In genomic region chr17:76492989-76493501, GRCh38 we compare ENCODE assay signal across 8 cellular contexts. TPM values are rescaled to one million over a fixed set of nuclear protein-coding genes. Genes with fewer than 3 reads are reported as not detected.
DNase-seq lines count a peak whose midpoint lies in the region; ATAC-seq, FAIRE-seq and TF ChIP-seq lines count a peak whose summit lies in the region.

No MANE protein-coding gene starts in this region.

- H3K36me3 Mint-ChIP-seq in stimulated activated effector memory CD8-positive, alpha-beta T cell treated with anti-CD3 and anti-CD28 coated beads, Interleukin-12 subunit alpha, Interleukin-12 subunit beta, amount 100 ng/mL, for 72 hours = peaks cover 31% of the 10 kb centered on the region

- peaks cover 18 to 93% of the 10 kb centered on the region in 2 donors for H3K4me1 ChIP-seq in left lung

- H3K4me3 Mint-ChIP-seq in stimulated activated effector memory CD8-positive, alpha-beta T cell treated with anti-CD3 and anti-CD28 coated beads, Interleukin-12 subunit alpha, Interleukin-12 subunit beta, amount 100 ng/mL, for 72 hours = peak overlapping the region; percentile 91

- no peak for FAIRE-seq in bronchial epithelial cell (lab: Jason Lieb, UNC)

- peak overlapping the region; percentile 80 to 97 for H3K27ac ChIP-seq in left lung

- DNase-seq in activated CD4-positive, alpha-beta T cell treated with anti-CD3 and anti-CD28 coated beads for 4 hours = peak; percentile 23 to 37
- no peak for DNase-seq in activated CD4-positive, alpha-beta T cell treated with anti-CD3 and anti-CD28 coated beads, Interleukin-2, amount 50 U/mL, for 1 hour
- DNase-seq in bronchial epithelial cell (ENCODE audit: low read depth) (peak; percentile 71), left lung (peak; percentile 90 to 94)
- DNase-seq in stimulated activated effector memory CD8-positive, alpha-beta T cell treated with anti-CD3 and anti-CD28 coated beads, Interleukin-12 subunit alpha, Interleukin-12 subunit beta, amount 100 ng/mL, for 72 hours (ENCODE audit: low spot score in 2 of 2) = peak; percentile 44 to 80

- intact Hi-C loops in left lung (cut with DNase I) = no loop called here

- TF ChIP-seq CTCF in bronchial epithelial cell (IDR thresholded peaks at IDR 0.05; ENCODE audit: insufficient read depth, low read length, severe bottlenecking) (no peak), left lung (IDR thresholded peaks at IDR 0.05) (no peak)

- ATAC-seq in HG03045 (IDR thresholded peaks at IDR 0.05; ENCODE audit: unreplicated experiment) = peak; percentile 29
- ATAC-seq in SK-N-SH treated with all-trans-retinoic acid at 6 μM for 48 hours = peak; percentile 12
- peak; percentile 73 for ATAC-seq in left lung
- peak; percentile 83 for ATAC-seq in stimulated activated effector memory CD8-positive, alpha-beta T cell treated with anti-CD3 and anti-CD28 coated beads, Interleukin-12 subunit alpha, Interleukin-12 subunit beta, amount 100 ng/mL, for 72 hours
- no peak for ATAC-seq in GM19328 (IDR thresholded peaks at IDR 0.05; ENCODE audit: unreplicated experiment)

- H3K27me3 ChIP-seq in bronchial epithelial cell (ENCODE audit: control insufficient read depth, insufficient read depth, low read length) = no peaks in the 10 kb centered on the region
- H3K27me3 ChIP-seq in left lung = no peaks in the 10 kb centered on the region

- H3K27ac Mint-ChIP-seq in stimulated activated effector memory CD8-positive, alpha-beta T cell treated with anti-CD3 and anti-CD28 coated beads, Interleukin-12 subunit alpha, Interleukin-12 subunit beta, amount 100 ng/mL, for 72 hours = peak overlapping the region; percentile 98

- H3K9me3 ChIP-seq in left lung = no peaks in the 10 kb centered on the region

- H3K36me3 ChIP-seq in bronchial epithelial cell (ENCODE audit: control insufficient read depth, insufficient read depth, low read length) = peaks cover 7% of the 10 kb centered on the region
- H3K36me3 ChIP-seq in left lung = peaks cover 0 to 15% of the 10 kb centered on the region in 2 donors

- H3K9me3 Mint-ChIP-seq in stimulated activated effector memory CD8-positive, alpha-beta T cell treated with anti-CD3 and anti-CD28 coated beads, Interleukin-12 subunit alpha, Interleukin-12 subunit beta, amount 100 ng/mL, for 72 hours = no peaks in the 10 kb centered on the region

- H3K4me1 Mint-ChIP-seq in stimulated activated effector memory CD8-positive, alpha-beta T cell treated with anti-CD3 and anti-CD28 coated beads, Interleukin-12 subunit alpha, Interleukin-12 subunit beta, amount 100 ng/mL, for 72 hours = peaks cover 81% of the 10 kb centered on the region

- no peak overlapping the region for H3K4me3 ChIP-seq in bronchial epithelial cell (ENCODE audit: low read depth, low read length)
- peak overlapping the region in 1 of 2 donors; percentile 32 for H3K4me3 ChIP-seq in left lung

TF ChIP-seq in SK-N-SH treated with all-trans-retinoic acid at 6 μM for 48 hours, 23 proteins besides CTCF, POLR2A, EP300 and RAD21:
- TF ChIP-seq TOX (CRISPR knock-in tag; IDR thresholded peaks at IDR 0.05; ENCODE audit: borderline replicate concordance) = no peak
- TF ChIP-seq ARNTL (CRISPR knock-in tag; IDR thresholded peaks at IDR 0.05; ENCODE audit: borderline replicate concordance, low read depth) = no peak
- no peak for TF ChIP-seq CREB5 (CRISPR knock-in tag; IDR thresholded peaks at IDR 0.05; ENCODE audit: low read depth)
- TF ChIP-seq ZFP3 (CRISPR knock-in tag; IDR thresholded peaks at IDR 0.05) = no peak
- TF ChIP-seq OSR1 (CRISPR knock-in tag; IDR thresholded peaks at IDR 0.05) = no peak
- TF ChIP-seq ZC3H10 (CRISPR knock-in tag; IDR thresholded peaks at IDR 0.05) = no peak
- TF ChIP-seq CSRNP3 (CRISPR knock-in tag; IDR thresholded peaks at IDR 0.05) = no peak
- no peak for TF ChIP-seq PPARA (CRISPR knock-in tag; IDR thresholded peaks at IDR 0.05; ENCODE audit: borderline replicate concordance)
- TF ChIP-seq ZNF565 (CRISPR knock-in tag; conservative IDR thresholded peaks at IDR 0.05; ENCODE audit: low read depth) = no peak
- TF ChIP-seq, protein P1, sequence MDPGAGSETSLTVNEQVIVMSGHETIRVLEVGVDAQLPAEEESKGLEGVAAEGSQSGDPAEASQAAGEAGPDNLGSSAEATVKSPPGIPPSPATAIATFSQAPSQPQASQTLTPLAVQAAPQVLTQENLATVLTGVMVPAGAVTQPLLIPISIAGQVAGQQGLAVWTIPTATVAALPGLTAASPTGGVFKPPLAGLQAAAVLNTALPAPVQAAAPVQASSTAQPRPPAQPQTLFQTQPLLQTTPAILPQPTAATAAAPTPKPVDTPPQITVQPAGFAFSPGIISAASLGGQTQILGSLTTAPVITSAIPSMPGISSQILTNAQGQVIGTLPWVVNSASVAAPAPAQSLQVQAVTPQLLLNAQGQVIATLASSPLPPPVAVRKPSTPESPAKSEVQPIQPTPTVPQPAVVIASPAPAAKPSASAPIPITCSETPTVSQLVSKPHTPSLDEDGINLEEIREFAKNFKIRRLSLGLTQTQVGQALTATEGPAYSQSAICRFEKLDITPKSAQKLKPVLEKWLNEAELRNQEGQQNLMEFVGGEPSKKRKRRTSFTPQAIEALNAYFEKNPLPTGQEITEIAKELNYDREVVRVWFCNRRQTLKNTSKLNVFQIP (CRISPR knock-in tag; IDR thresholded peaks at IDR 0.05; ENCODE audit: borderline replicate concordance, low read depth) = no peak
- no peak for TF ChIP-seq ZFP30 (CRISPR knock-in tag; IDR thresholded peaks at IDR 0.05)
- no peak for TF ChIP-seq RARB (CRISPR knock-in tag; IDR thresholded peaks at IDR 0.05)
- no peak for TF ChIP-seq TSHZ2 (CRISPR knock-in tag; IDR thresholded peaks at IDR 0.05)
- TF ChIP-seq SNAI2 (CRISPR knock-in tag; IDR thresholded peaks at IDR 0.05) = no peak
- TF ChIP-seq CSDC2 (CRISPR knock-in tag; IDR thresholded peaks at IDR 0.05) = no peak
- TF ChIP-seq ZNF70 (CRISPR knock-in tag; IDR thresholded peaks at IDR 0.05) = no peak

RNA-seq across cellular contexts. Expression of gene RHBDF2, which starts 8.2 kb away (rescaled TPM):
- total RNA-seq in bronchial epithelial cell (9.9 and 10.8 TPM in 2 replicates), left lung (10 to 100 TPM; 24.9 to 61.7 TPM)

RNA-seq across cellular contexts. Expression of gene AANAT, which starts 25.6 kb away (rescaled TPM):
- not detected in 2 replicates for total RNA-seq in bronchial epithelial cell
- total RNA-seq in left lung = not detected

RNA-seq across cellular contexts. Expression of gene UBE2O, which starts 40.1 kb away (rescaled TPM):
- total RNA-seq in bronchial epithelial cell (15.8 and 21.8 TPM in 2 replicates), left lung (10 to 100 TPM; 20.1 to 23.2 TPM)

RNA-seq across cellular contexts. Expression of gene CYGB, which starts 44.5 kb away (rescaled TPM):
- total RNA-seq in bronchial epithelial cell (2.1 and 2.3 TPM in 2 replicates), left lung (10 to 100 TPM; 10.2 to 13.7 TPM)

RNA-seq across cellular contexts. Expression of gene PRCD, which starts 46.8 kb away (rescaled TPM):
- total RNA-seq in bronchial epithelial cell (0.13 TPM in 1 of 2 replicates, not detected in the other), left lung (1 to 10 TPM; 1.3 to 2.9 TPM)
